Comparison of ENCODE assay signal across 8 cellular contexts in the genomic region with DNA sequence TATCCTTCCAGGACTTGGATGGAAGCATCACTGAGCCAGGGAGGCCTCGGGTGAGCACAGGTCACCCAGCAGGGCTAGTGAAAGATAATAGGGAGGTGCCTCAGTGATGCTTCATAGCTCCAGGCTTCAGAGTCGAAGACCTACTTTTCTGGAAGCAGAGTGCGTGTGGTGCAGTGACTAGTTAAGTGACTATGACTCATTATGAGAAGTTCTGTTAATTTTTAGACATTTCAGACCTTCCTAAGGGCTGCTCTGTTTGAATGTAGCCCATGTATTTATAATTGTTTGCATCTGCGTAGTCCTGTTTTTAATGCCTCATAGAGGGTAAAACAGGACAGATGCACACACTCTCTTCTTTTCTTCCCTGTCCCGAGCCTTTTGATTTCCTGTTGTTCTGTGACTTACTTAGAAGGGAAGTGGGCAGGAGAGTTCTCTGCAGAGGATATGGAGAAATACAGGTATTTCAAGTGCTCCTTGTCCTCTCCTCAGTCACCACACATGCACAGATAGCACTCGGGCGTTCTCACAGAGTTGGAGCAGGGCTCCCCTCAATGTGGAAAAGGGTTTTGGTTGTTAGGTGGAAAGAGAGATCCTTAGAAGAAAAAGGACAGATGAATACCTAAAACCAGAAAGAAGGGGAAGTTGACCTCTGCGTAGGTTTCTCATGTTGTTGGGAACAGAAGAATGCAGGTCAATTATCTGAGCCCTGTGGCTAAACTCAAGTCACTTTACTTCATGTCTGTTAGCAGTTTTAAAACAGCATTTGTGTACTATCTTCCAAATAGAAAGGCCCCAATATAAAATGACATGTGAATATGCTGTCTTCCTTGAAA. TPM values are rescaled to one million over a fixed set of nuclear protein-coding genes. Genes with fewer than 3 reads are reported as not detected.
DNase-seq lines count a peak whose midpoint lies in the region; ATAC-seq, FAIRE-seq and TF ChIP-seq lines count a peak whose summit lies in the region.

No MANE protein-coding gene starts in this region.

- TF ChIP-seq CTCF in CD14-positive monocyte (IDR thresholded peaks at IDR 0.05), result no peak

- peaks cover 64 to 72% of the 10 kb centered on the region in 2 donors for H3K36me3 Mint-ChIP-seq in CD14-positive monocyte

- intact Hi-C loops in CD14-positive monocyte (cut with micrococcal nuclease), result no loop called here

- H3K9me3 Mint-ChIP-seq in CD14-positive monocyte, result no peaks in the 10 kb centered on the region

- peak; percentile 97 for FAIRE-seq in GM19239 (lab: Jason Lieb, UNC)

- DNase-seq in CD14-positive monocyte (ENCODE audit: low spot score) (no peak), GM19239 (ENCODE audit: insufficient read length, low spot score) (peak; percentile 50), islet precursor cell (peak; percentile 89), HuH-7.5 (ENCODE audit: low spot score) (no peak), NCI-H187 treated with DMSO at 0.1 percent for 48 hours (lab: John Stamatoyannopoulos, UW) (no peak), SHP77 treated with DMSO at 0.1 percent for 48 hours (lab: John Stamatoyannopoulos, UW) (no peak)
- peak; percentile 39 to 53 for DNase-seq in activated CD4-positive, alpha-beta T cell treated with anti-CD3 and anti-CD28 coated beads, Interleukin-2, amount 50 U/mL, for 48 hours

- peak; percentile 99 for ATAC-seq in HG03135 (IDR thresholded peaks at IDR 0.05; ENCODE audit: unreplicated experiment)

- H3K4me3 Mint-ChIP-seq in CD14-positive monocyte, result no peak overlapping the region

- H3K27me3 Mint-ChIP-seq in CD14-positive monocyte (ENCODE audit: low read depth in 3 of 3), result no peaks in the 10 kb centered on the region

- H3K4me1 Mint-ChIP-seq in CD14-positive monocyte, result peaks cover 19% of the 10 kb centered on the region

- H3K27ac Mint-ChIP-seq in CD14-positive monocyte, result peak overlapping the region; percentile 42 to 91 (median 76)

RNA-seq across cellular contexts. Expression of a gene that starts 34.7 kb away (rescaled TPM):
- polyA plus RNA-seq in CD14-positive monocyte, result 100 to 1,000 TPM; 139 to 163 TPM

RNA-seq across cellular contexts. Expression of a gene that starts 58.5 kb away (rescaled TPM):
- polyA plus RNA-seq in CD14-positive monocyte, result not detected

Comparison
In these comparisons a context has a peak if more than half of its experiments do, and no peak if none do; other contexts are left out.
1. DNase-seq: peak in GM19239 (single experiment), activated CD4-positive, alpha-beta T cell treated with anti-CD3 and anti-CD28 coated beads, Interleukin-2, amount 50 U/mL, for 48 hours (2 of 2) and islet precursor cell (single experiment); none in CD14-positive monocyte (single experiment), HuH-7.5 (single experiment), NCI-H187 treated with DMSO at 0.1 percent for 48 hours (single experiment) and SHP77 treated with DMSO at 0.1 percent for 48 hours (single experiment).